ENCODE assay signal across 8 cellular contexts in the genomic region with DNA sequence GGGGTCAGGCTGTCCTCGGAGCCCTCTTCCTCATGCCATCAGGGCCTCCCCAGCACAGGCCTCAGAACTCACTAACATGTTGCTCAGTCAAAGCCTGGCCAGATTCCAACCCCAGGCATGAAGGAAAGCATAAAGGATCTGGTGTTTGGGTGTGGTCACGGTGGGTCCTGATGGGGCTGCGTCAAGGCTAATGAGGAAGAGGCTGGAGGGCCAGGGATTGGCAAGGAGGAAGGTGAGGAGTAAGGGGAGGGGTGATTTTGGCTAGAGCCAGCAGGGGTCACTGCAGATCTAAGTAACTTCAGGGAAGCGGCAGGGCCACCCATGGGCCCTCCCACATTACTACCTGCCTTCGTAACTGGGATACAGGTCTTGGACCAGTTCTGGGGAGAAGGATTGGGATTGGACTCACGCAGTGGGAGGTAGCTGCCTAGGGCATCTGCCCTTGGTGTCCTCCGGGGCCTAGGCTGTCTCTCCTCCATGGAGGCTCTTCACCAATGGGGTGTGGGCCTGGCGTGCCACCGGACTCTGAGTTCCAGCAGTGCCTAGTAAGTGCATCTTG. TPM values are rescaled to one million over a fixed set of nuclear protein-coding genes. Genes with fewer than 3 reads are reported as not detected.
DNase-seq lines count a peak whose midpoint lies in the region; ATAC-seq lines count a peak whose summit lies in the region.

No MANE protein-coding gene starts in this region.

- no peaks in the 10 kb centered on the region for H3K79me1 ChIP-seq in mesenchymal stem cell (replicated peaks; ENCODE audit: low read length, poor library complexity, severe bottlenecking)

- CTCF ChIA-PET in activated CD4-positive, alpha-beta T cell treated with anti-CD3 and anti-CD28 coated beads, Interleukin-2, amount 10 ng/mL, durations not matched to agents 7 days and 5 days (lab: Charles Lee): interaction anchor here (0.6 to 2.6 kb wide), 7 partner anchors 11 to 1800 kb away, joined by 3 to 10 read pairs (median 3); no protein-coding TSS in a partner anchor

- no peak overlapping the region for H4K91ac ChIP-seq in mesenchymal stem cell (ENCODE audit: low read length)

- H3K4ac ChIP-seq in mesenchymal stem cell (ENCODE audit: low read depth in 1 of 2, low read length in 2 of 2): no peak overlapping the region

- H3K23ac ChIP-seq in mesenchymal stem cell (ENCODE audit: low read length in 2 of 2): no peak overlapping the region

- H2BK120ac ChIP-seq in mesenchymal stem cell (ENCODE audit: low read depth, low read length): no peak overlapping the region

- peaks cover 8% of the 10 kb centered on the region for H3K27me3 Mint-ChIP-seq in activated CD4-positive, alpha-beta T cell treated with anti-CD3 and anti-CD28 coated beads, Interleukin-2, amount 10 ng/mL, durations not matched to agents 7 days and 5 days

- no peaks in the 10 kb centered on the region for H3K9me3 Mint-ChIP-seq in activated CD4-positive, alpha-beta T cell treated with anti-CD3 and anti-CD28 coated beads, Interleukin-2, amount 10 ng/mL, durations not matched to agents 7 days and 5 days

- no peak overlapping the region for H2BK5ac ChIP-seq in mesenchymal stem cell (ENCODE audit: low read depth, low read length, poor library complexity, severe bottlenecking)

- no peak overlapping the region for H3K18ac ChIP-seq in mesenchymal stem cell (ENCODE audit: low read depth in 1 of 2, low read length in 2 of 2)

- H3K27me3 ChIP-seq in mesenchymal stem cell (ENCODE audit: control insufficient read depth in 1 of 2, insufficient read depth in 1 of 2, low read length in 2 of 2): peaks cover 0 to 13% of the 10 kb centered on the region in 2 experiments

- no peak overlapping the region for H3K27ac Mint-ChIP-seq in activated CD4-positive, alpha-beta T cell treated with anti-CD3 and anti-CD28 coated beads, Interleukin-2, amount 10 ng/mL, durations not matched to agents 7 days and 5 days

- H3K36me3 ChIP-seq in mesenchymal stem cell (ENCODE audit: control insufficient read depth in 1 of 2, insufficient read depth in 2 of 2, low read depth in 1 of 2, low read length in 2 of 2): no peaks in the 10 kb centered on the region

- H2BK12ac ChIP-seq in mesenchymal stem cell (ENCODE audit: low read length in 2 of 2): no peak overlapping the region

- no peak overlapping the region for H4K8ac ChIP-seq in mesenchymal stem cell (ENCODE audit: low read length)

- no peak overlapping the region for H3K4me3 Mint-ChIP-seq in activated CD4-positive, alpha-beta T cell treated with anti-CD3 and anti-CD28 coated beads, Interleukin-2, amount 10 ng/mL, durations not matched to agents 7 days and 5 days

- ATAC-seq in HG02973 (IDR thresholded peaks at IDR 0.05; ENCODE audit: unreplicated experiment): peak; percentile 54

- no peak overlapping the region for H3K14ac ChIP-seq in mesenchymal stem cell (ENCODE audit: low read length in 2 of 2)

- H3K9me3 ChIP-seq in mesenchymal stem cell (ENCODE audit: control insufficient read depth, low read length): no peaks in the 10 kb centered on the region

- no peak overlapping the region for H3K4me2 ChIP-seq in mesenchymal stem cell (ENCODE audit: low read length, poor library complexity, severe bottlenecking)

- H3K4me3 ChIP-seq in mesenchymal stem cell (ENCODE audit: insufficient read depth in 1 of 2, low read depth in 1 of 2, low read length in 2 of 2): no peak overlapping the region

- no peak overlapping the region for H2AK5ac ChIP-seq in mesenchymal stem cell (ENCODE audit: low read length, severe bottlenecking)

- no peak overlapping the region for H2AFZ ChIP-seq in mesenchymal stem cell (ENCODE audit: low read depth, low read length)

- POLR2A ChIA-PET in activated CD4-positive, alpha-beta T cell treated with anti-CD3 and anti-CD28 coated beads, Interleukin-2, amount 10 ng/mL, durations not matched to agents 7 days and 5 days (lab: Charles Lee): no interaction called here

- peaks cover 11% of the 10 kb centered on the region for H3K4me1 ChIP-seq in mesenchymal stem cell (ENCODE audit: control insufficient read depth, insufficient read depth, low read depth, low read length)

- DNase-seq in NK-92 treated with Interleukin-12 subunit alpha and Interleukin-12 subunit beta, amount 100 ng/mL, for 24 hours (lab: John Stamatoyannopoulos, UW): peak; percentile 38
- DNase-seq in NK-92 (lab: John Stamatoyannopoulos, UW; ENCODE audit: unreplicated experiment) (no peak), NCI-H226 (peak; percentile 59), mesenchymal stem cell (peak; percentile 61)
- peak; percentile 76 for DNase-seq in activated CD4-positive, alpha-beta T cell treated with anti-CD3 and anti-CD28 coated beads, Interleukin-2, amount 10 ng/mL, durations not matched to agents 7 days and 5 days
- peak; percentile 43 for DNase-seq in effector CD4-positive, alpha-beta T cell
- DNase-seq in stimulated activated naive CD4-positive, alpha-beta T cell (lab: John Stamatoyannopoulos, UW): peak; percentile 30 to 66 (median 50)

- H3K9ac ChIP-seq in mesenchymal stem cell (ENCODE audit: low read length): peak overlapping the region; percentile 37

- WGBS in mesenchymal stem cell: 68% methylated on average over 9 of the region's 9 CpGs

- H3K27ac ChIP-seq in mesenchymal stem cell (ENCODE audit: low read length, poor library complexity, severe bottlenecking): no peak overlapping the region

- H3K36me3 Mint-ChIP-seq in activated CD4-positive, alpha-beta T cell treated with anti-CD3 and anti-CD28 coated beads, Interleukin-2, amount 10 ng/mL, durations not matched to agents 7 days and 5 days (ENCODE audit: low read depth): no peaks in the 10 kb centered on the region

- peak overlapping the region; percentile 29 for H2BK15ac ChIP-seq in mesenchymal stem cell (ENCODE audit: low read depth, poor library complexity, severe bottlenecking)

- peaks cover 32% of the 10 kb centered on the region for H3K4me1 Mint-ChIP-seq in activated CD4-positive, alpha-beta T cell treated with anti-CD3 and anti-CD28 coated beads, Interleukin-2, amount 10 ng/mL, durations not matched to agents 7 days and 5 days

RNA-seq across cellular contexts. Expression of gene MRPS18A, which starts 36.2 kb away (rescaled TPM):
- 10 to 100 TPM; 37.3 to 46.4 TPM for total RNA-seq in activated CD4-positive, alpha-beta T cell treated with anti-CD3 and anti-CD28 coated beads, Interleukin-2, amount 10 ng/mL, durations not matched to agents 7 days and 5 days
- polyA plus RNA-seq in mesenchymal stem cell (2013, experiment 1 of 2): 42.0 TPM
- 43.2 TPM for polyA plus RNA-seq in mesenchymal stem cell (2013, experiment 2 of 2)

RNA-seq across cellular contexts. Expression of gene VEGFA, which starts 46.2 kb away (rescaled TPM):
- 10 to 100 TPM; 23.7 to 25.8 TPM for total RNA-seq in activated CD4-positive, alpha-beta T cell treated with anti-CD3 and anti-CD28 coated beads, Interleukin-2, amount 10 ng/mL, durations not matched to agents 7 days and 5 days
- 94.9 TPM for polyA plus RNA-seq in mesenchymal stem cell (2013, experiment 1 of 2)
- polyA plus RNA-seq in mesenchymal stem cell (2013, experiment 2 of 2): 89.3 TPM
